ENCODE assay signal across 1 cellular context in the genomic region with DNA sequence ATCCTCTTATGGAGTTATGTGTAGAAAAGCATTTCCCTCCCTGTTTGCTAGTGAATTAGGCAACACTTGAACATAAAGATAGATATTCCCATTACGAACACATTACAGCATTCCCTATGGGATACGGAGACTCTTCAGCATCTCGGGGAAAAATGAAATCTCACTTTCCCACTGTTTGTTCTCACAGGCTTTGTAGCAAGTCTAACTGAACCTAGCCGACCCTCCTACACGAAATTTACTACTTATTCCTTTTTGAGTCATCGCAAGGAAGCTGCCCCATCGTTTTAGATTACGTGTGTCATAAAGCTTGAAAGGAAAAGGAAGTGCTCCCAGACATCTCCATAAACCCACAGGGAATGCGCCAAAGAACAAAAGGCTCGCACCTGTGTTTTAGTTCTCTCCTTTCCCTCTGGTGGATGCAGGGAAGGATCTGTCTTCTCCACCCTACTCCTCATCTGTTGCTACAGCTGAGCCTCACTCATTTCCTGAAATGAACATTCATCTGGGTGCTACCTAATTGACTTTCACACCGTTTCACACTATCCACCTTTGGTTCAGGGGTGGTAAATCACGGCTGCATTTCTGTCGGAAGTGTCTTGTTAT.
TF ChIP-seq lines count a peak whose summit lies in the region.

No MANE protein-coding gene starts in this region.

TF ChIP-seq in H1, 55 proteins besides CTCF, POLR2A, EP300 and RAD21:
- TF ChIP-seq TEAD4 (IDR thresholded peaks at IDR 0.05; ENCODE audit: low read depth, low read length) (no peak), GTF2F1 (IDR thresholded peaks at IDR 0.05; ENCODE audit: borderline replicate concordance, low read depth, low read length) (no peak), TCF12 (IDR thresholded peaks at IDR 0.05; ENCODE audit: low read depth, low read length) (peak; percentile 86), RFX5 (IDR thresholded peaks at IDR 0.05; ENCODE audit: borderline replicate concordance, low read depth, low read length) (no peak)
TF ChIP-seq in H1: peak in this region for 1.
